15 cellular contexts compared by ENCODE assay signal in genomic region chr2:134250840-134251461, GRCh38. TPM values are rescaled to one million over a fixed set of nuclear protein-coding genes. Genes with fewer than 3 reads are reported as not detected.
A peak's percentile ranks its signal among the peaks of the same experiment; 100 is the strongest.
DNase-seq lines count a peak whose midpoint lies in the region; ATAC-seq, FAIRE-seq and TF ChIP-seq lines count a peak whose summit lies in the region.
"Had no signal": no experiment of that assay in that cellular context is flagged by ENCODE, and none has a peak within 500 bp of the region (broad histone marks: within the 10 kb centered on the region; RNA-seq: fewer than 3 reads in every experiment).

No MANE protein-coding gene starts in this region.

- no peak overlapping the region for H3K9ac ChIP-seq in endothelial cell of umbilical vein (replicated peaks; ENCODE audit: extremely low read depth, insufficient read depth, low read length)

- H3K4me1 ChIP-seq in OCI-LY7 (ENCODE audit: insufficient read depth, low read length, poor library complexity, severe bottlenecking), result peaks cover 100% of the 10 kb centered on the region
- H3K4me1 ChIP-seq in endothelial cell of umbilical vein (ENCODE audit: control insufficient read depth, extremely low read depth, insufficient read depth, low read length), result peaks cover 16% of the 10 kb centered on the region
- H3K4me1 ChIP-seq in tibial artery, result no peaks in the 10 kb centered on the region
- H3K4me1 ChIP-seq: A549 had no signal

- no peak overlapping the region for H2AFZ ChIP-seq in OCI-LY7 (ENCODE audit: low read length)
- H2AFZ ChIP-seq in endothelial cell of umbilical vein (ENCODE audit: low read depth, low read length), result no peak overlapping the region

- dilution Hi-C loops in endothelial cell of umbilical vein (cut with MboI; ENCODE audit: extremely low pct_ligation_motif_present, low sequenced_read_pairs), result no loop called here

- no peaks in the 10 kb centered on the region for H3K9me2 ChIP-seq in OCI-LY7 (ENCODE audit: insufficient read depth, low read length)

- H3K4me3 ChIP-seq in OCI-LY7 (ENCODE audit: low read depth, low read length, poor library complexity, severe bottlenecking) (peak overlapping the region; percentile 35), endothelial cell of umbilical vein (replicated peaks in 1 of 3; ENCODE audit: insufficient read depth in 1 of 3, low read depth in 1 of 3, low read length in 3 of 3) (no peak overlapping the region), tibial artery (no peak overlapping the region)
- H3K4me3 ChIP-seq: A549 had no signal

- H4K20me1 ChIP-seq in OCI-LY7 (ENCODE audit: insufficient read depth, low read length), result 0 out of 2 replicates have a peak, but pooled peaks cover 4% of the 10 kb centered on the region
- H4K20me1 ChIP-seq in endothelial cell of umbilical vein (replicated peaks; ENCODE audit: control insufficient read depth, extremely low read depth, insufficient read depth, low read length), result no peaks in the 10 kb centered on the region

- H3K4me2 ChIP-seq in OCI-LY7 (ENCODE audit: low read length) (peak overlapping the region; percentile 80), endothelial cell of umbilical vein (ENCODE audit: insufficient read depth, low read length) (no peak overlapping the region)
- H3K4me2 ChIP-seq: A549 had no signal

- H3K79me2 ChIP-seq in OCI-LY7 (ENCODE audit: insufficient read depth, low read depth, low read length), result peaks cover 85% of the 10 kb centered on the region; the same call in 1 of the 2 replicates
- peaks cover 11% of the 10 kb centered on the region for H3K79me2 ChIP-seq in endothelial cell of umbilical vein (ENCODE audit: control insufficient read depth, insufficient read depth, low read length)

- POLR2A ChIA-PET in OCI-LY7 (lab: Charles Lee), result interaction anchor here (0.7 to 1.8 kb wide), 15 partner anchors 10 to 192 kb away, joined by 3 to 23 read pairs (median 3); no protein-coding TSS in a partner anchor
- POLR2A ChIA-PET in endothelial cell of umbilical vein (lab: Charles Lee), result no interaction called here

- peak overlapping the region; percentile 84 for H3K27ac ChIP-seq in OCI-LY7 (ENCODE audit: low read depth, low read length, poor library complexity, severe bottlenecking)
- H3K27ac ChIP-seq in endothelial cell of umbilical vein (ENCODE audit: insufficient read depth, low read depth, low read length), result no peak overlapping the region
- no peak overlapping the region for H3K27ac ChIP-seq in tibial artery
- H3K27ac ChIP-seq: A549 had no signal

- H3K36me3 ChIP-seq in OCI-LY7 (ENCODE audit: insufficient read depth, low read length), result peaks cover 11% of the 10 kb centered on the region
- no peaks in the 10 kb centered on the region for H3K36me3 ChIP-seq in endothelial cell of umbilical vein (ENCODE audit: control insufficient read depth in 2 of 2, extremely low read depth in 1 of 2, insufficient read depth in 2 of 2, low read length in 2 of 2)
- no peaks in the 10 kb centered on the region for H3K36me3 ChIP-seq in tibial artery

- CTCF ChIA-PET in OCI-LY7 (lab: Charles Lee; ENCODE audit: unreplicated experiment), result interaction anchor here (0.8 to 1.6 kb wide), 4 partner anchors 10 to 161 kb away, joined by 3 to 5 read pairs (median 4); no protein-coding TSS in a partner anchor
- CTCF ChIA-PET in endothelial cell of umbilical vein (lab: Charles Lee), result interaction anchor here (0.9 to 1.6 kb wide), 6 partner anchors 11 to 364 kb away, joined by 3 to 12 read pairs (median 6); no protein-coding TSS in a partner anchor

- peak; percentile 42 to 50 for ATAC-seq in activated CD4-positive, CD25-positive, alpha-beta regulatory T cell treated with anti-CD3 and anti-CD28 coated beads, Interleukin-2, amount 50 U/mL, for 24 hours
- ATAC-seq in GM21619 (IDR thresholded peaks at IDR 0.05; ENCODE audit: unreplicated experiment), result peak; percentile 19
- ATAC-seq: A549 had no signal

- H3K27me3 ChIP-seq in endothelial cell of umbilical vein (ENCODE audit: control insufficient read depth in 2 of 2, insufficient read depth in 2 of 2, low read length in 2 of 2) (no peaks in the 10 kb centered on the region), tibial artery (no peaks in the 10 kb centered on the region)

- BruUV-seq in OCI-LY7 (replicated peaks; lab: Mats Ljungman, UMichigan) (no TSS peak), endothelial cell of umbilical vein (replicated peaks; lab: Mats Ljungman, UMichigan) (no TSS peak)

- DNase-seq in activated CD4-positive, CD25-positive, alpha-beta regulatory T cell treated with anti-CD3 and anti-CD28 coated beads, Interleukin-2, amount 50 U/mL, for 72 hours, result no peak
- DNase-seq in OCI-LY7 (ENCODE audit: low spot score) (peak; percentile 51), endothelial cell of umbilical vein (ENCODE audit: low read depth, low spot score) (peak; percentile 33), tibial artery (no peak), Ammon's horn (ENCODE audit: low spot score) (no peak), DMS153 (lab: John Stamatoyannopoulos, UW) (no peak)
- DNase-seq: activated CD8-positive, alpha-beta memory T cell treated with anti-CD3 and anti-CD28 coated beads, Interleukin-2, amount 50 U/mL, for 4 hours; mesendoderm; NCI-H2227 treated with DMSO at 0.1 percent for 48 hours; small intestine; T-helper 9 cell had no signal

- no peak for TF ChIP-seq CTCF in OCI-LY7 (conservative IDR thresholded peaks at IDR 0.05; ENCODE audit: low read length)
- TF ChIP-seq CTCF in endothelial cell of umbilical vein (IDR thresholded peaks at IDR 0.05; ENCODE audit: extremely low read depth in 1 of 2, insufficient read depth in 1 of 2, low read depth in 1 of 2, low read length in 2 of 2), result no peak
- no peak for TF ChIP-seq CTCF in tibial artery (IDR thresholded peaks at IDR 0.05)

- FAIRE-seq in endothelial cell of umbilical vein (lab: Jason Lieb, UNC), result peak; percentile 76
- FAIRE-seq: A549, D721Med, small intestine had no signal

- intact Hi-C loops in OCI-LY7 (cut with micrococcal nuclease; ENCODE audit: unreplicated experiment), result loop anchor here (5.0 kb wide), 1 partner anchor 116 kb away; no protein-coding TSS in a partner anchor
- intact Hi-C loops in endothelial cell of umbilical vein (cut with micrococcal nuclease), result no loop called here
- intact Hi-C loops in tibial artery (cut with DNase I; ENCODE audit: low total_unique reads), result no loop called here

- no peak for TF ChIP-seq POLR2A in endothelial cell of umbilical vein (IDR thresholded peaks at IDR 0.05; ENCODE audit: low read depth, low read length)

- H3K9me3 ChIP-seq in OCI-LY7 (ENCODE audit: low read length), result no peaks in the 10 kb centered on the region
- no peaks in the 10 kb centered on the region for H3K9me3 ChIP-seq in endothelial cell of umbilical vein (replicated peaks; ENCODE audit: control insufficient read depth, insufficient read depth, low read length)
- H3K9me3 ChIP-seq in tibial artery, result no peaks in the 10 kb centered on the region
- H3K9me3 ChIP-seq: A549 had no signal

- H3K9me1 ChIP-seq in endothelial cell of umbilical vein (replicated peaks; ENCODE audit: control insufficient read depth, extremely low read depth, insufficient read depth, low read length), result no peaks in the 10 kb centered on the region

TF ChIP-seq in endothelial cell of umbilical vein, 7 proteins besides CTCF, POLR2A, EP300 and RAD21:
- TF ChIP-seq GATA2 (IDR thresholded peaks at IDR 0.05; ENCODE audit: insufficient read depth, insufficient read length, low read depth, low read length) (no peak), MYC (IDR thresholded peaks at IDR 0.05; ENCODE audit: low read depth, low read length) (no peak), FOS (IDR thresholded peaks at IDR 0.05; ENCODE audit: borderline replicate concordance, insufficient read depth, low read length) (no peak), EZH2 (IDR thresholded peaks at IDR 0.05; ENCODE audit: borderline replicate concordance, low read depth, low read length, severe bottlenecking) (no peak), JUN (IDR thresholded peaks at IDR 0.05; ENCODE audit: borderline replicate concordance, insufficient read depth, insufficient read length, low read depth) (no peak), POLR2AphosphoS5 (IDR thresholded peaks at IDR 0.05; ENCODE audit: insufficient read depth, low read depth, low read length) (no peak)
- TF ChIP-seq, protein P1, sequence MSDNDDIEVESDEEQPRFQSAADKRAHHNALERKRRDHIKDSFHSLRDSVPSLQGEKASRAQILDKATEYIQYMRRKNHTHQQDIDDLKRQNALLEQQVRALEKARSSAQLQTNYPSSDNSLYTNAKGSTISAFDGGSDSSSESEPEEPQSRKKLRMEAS (IDR thresholded peaks at IDR 0.05; ENCODE audit: insufficient read depth, insufficient read length), result no peak

RNA-seq across cellular contexts. Expression of gene MGAT5, which starts 2.9 kb away (rescaled TPM):
- 39.1 and 60.8 TPM in 2 replicates for total RNA-seq in OCI-LY7 (2014; rRNA removed; shearing (Covaris generic))
- 58.4 and 68.0 TPM in 2 replicates for total RNA-seq in OCI-LY7 (2022)
- total RNA-seq in endothelial cell of umbilical vein, result 84.1 TPM in 2 replicates
- polyA plus RNA-seq in endothelial cell of umbilical vein, result 13.9 and 17.7 TPM in 2 replicates
- polyA plus RNA-seq in endothelial cell of umbilical vein (2011; cell fraction: cytosol; rRNA removed), result 23.1 and 23.4 TPM in 2 replicates
- polyA plus RNA-seq in endothelial cell of umbilical vein (2011; cell fraction: nucleus; rRNA removed), result 25.0 and 26.3 TPM in 2 replicates
- 53.0 and 59.9 TPM in 2 replicates for polyA plus RNA-seq in endothelial cell of umbilical vein (2012)
- polyA minus RNA-seq in endothelial cell of umbilical vein, result 78.0 and 102 TPM in 2 replicates
- polyA minus RNA-seq in endothelial cell of umbilical vein (2011; cell fraction: cytosol; rRNA and poly(A)+ RNA removed), result 13.4 TPM
- polyA minus RNA-seq in endothelial cell of umbilical vein (2011; cell fraction: nucleus; rRNA and poly(A)+ RNA removed), result 53.6 and 124 TPM in 2 replicates

Comparison
In these comparisons a context has a peak if more than half of its experiments do, and no peak if none do; other contexts are left out.
1. DNase-seq: peak in OCI-LY7 (single experiment) and endothelial cell of umbilical vein (single experiment); none in activated CD4-positive, CD25-positive, alpha-beta regulatory T cell treated with anti-CD3 and anti-CD28 coated beads, Interleukin-2, amount 50 U/mL, for 72 hours (single experiment), tibial artery (0 of 2), Ammon's horn (single experiment) and DMS153 (single experiment).